ENCODE assay signal across 1 cellular context in the genomic region with DNA sequence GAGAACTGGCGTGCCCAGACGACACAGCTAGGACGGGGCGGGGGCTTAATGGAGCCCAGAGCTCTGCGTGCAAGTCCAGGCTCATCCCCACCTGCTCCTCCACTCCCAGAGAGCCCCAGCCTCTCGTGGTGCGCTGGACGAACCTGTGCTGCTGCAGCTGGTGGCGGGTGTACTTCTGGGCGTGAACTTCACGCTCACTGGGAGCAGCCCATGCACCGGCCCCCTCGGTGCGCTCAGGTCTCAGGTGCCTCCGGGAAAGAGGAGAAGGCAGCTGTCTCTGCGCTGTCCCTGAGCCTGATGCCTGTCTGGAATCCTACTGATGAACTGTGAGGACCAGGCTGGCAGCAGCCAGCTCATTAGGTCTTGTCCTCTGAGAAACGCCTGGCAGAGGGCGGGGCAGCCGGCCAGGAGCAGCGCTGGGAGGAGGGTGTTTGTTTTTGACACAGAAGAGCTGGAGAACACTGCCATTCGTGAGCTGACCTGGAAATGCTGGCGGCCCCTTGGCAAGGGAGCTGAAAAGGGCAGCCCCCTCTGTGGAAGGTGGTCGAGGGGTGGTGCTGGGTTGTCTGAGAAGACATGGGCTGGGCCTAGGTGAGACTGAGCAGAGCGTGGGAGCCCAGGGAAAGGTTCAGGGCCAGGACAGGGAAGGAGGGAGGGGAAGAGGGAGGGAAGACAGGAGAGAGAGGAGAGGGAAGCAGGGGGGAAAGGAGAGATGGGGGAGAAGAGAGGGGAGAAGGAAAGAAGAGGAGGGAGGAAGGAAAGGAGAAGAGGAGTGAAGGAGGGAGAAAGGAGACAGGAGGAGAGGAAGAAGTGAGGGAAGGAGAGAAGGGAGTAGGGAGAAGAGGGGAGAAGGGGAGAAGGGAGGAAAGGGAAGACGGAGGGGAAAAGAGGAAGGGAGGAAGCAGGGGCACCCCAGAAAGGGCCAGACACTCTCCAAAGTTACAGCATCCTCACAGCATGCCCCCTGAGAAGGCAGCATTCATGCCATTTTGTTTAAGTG.
TF ChIP-seq lines count a peak whose summit lies in the region.

No MANE protein-coding gene starts in this region.

TF ChIP-seq in SK-N-SH, 30 proteins besides CTCF, POLR2A, EP300 and RAD21 (continued from another document):
- TF ChIP-seq, protein P1, sequence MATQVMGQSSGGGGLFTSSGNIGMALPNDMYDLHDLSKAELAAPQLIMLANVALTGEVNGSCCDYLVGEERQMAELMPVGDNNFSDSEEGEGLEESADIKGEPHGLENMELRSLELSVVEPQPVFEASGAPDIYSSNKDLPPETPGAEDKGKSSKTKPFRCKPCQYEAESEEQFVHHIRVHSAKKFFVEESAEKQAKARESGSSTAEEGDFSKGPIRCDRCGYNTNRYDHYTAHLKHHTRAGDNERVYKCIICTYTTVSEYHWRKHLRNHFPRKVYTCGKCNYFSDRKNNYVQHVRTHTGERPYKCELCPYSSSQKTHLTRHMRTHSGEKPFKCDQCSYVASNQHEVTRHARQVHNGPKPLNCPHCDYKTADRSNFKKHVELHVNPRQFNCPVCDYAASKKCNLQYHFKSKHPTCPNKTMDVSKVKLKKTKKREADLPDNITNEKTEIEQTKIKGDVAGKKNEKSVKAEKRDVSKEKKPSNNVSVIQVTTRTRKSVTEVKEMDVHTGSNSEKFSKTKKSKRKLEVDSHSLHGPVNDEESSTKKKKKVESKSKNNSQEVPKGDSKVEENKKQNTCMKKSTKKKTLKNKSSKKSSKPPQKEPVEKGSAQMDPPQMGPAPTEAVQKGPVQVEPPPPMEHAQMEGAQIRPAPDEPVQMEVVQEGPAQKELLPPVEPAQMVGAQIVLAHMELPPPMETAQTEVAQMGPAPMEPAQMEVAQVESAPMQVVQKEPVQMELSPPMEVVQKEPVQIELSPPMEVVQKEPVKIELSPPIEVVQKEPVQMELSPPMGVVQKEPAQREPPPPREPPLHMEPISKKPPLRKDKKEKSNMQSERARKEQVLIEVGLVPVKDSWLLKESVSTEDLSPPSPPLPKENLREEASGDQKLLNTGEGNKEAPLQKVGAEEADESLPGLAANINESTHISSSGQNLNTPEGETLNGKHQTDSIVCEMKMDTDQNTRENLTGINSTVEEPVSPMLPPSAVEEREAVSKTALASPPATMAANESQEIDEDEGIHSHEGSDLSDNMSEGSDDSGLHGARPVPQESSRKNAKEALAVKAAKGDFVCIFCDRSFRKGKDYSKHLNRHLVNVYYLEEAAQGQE (IDR thresholded peaks at IDR 0.05; ENCODE audit: low read depth, low read length): no peak
- TF ChIP-seq EZH2phosphoT487 (IDR thresholded peaks at IDR 0.05; ENCODE audit: borderline replicate concordance, low read depth): no peak
- TF ChIP-seq TAF1 (IDR thresholded peaks at IDR 0.05; ENCODE audit: borderline replicate concordance, low read depth, low read length): no peak
- no peak for TF ChIP-seq SIN3A (IDR thresholded peaks at IDR 0.05; ENCODE audit: borderline replicate concordance, low read depth, low read length)
- TF ChIP-seq, protein P2, sequence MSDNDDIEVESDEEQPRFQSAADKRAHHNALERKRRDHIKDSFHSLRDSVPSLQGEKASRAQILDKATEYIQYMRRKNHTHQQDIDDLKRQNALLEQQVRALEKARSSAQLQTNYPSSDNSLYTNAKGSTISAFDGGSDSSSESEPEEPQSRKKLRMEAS (IDR thresholded peaks at IDR 0.05; ENCODE audit: low read depth): no peak
TF ChIP-seq in SK-N-SH: peak in this region for 0.
